Comparison of ENCODE assay signal across 12 cellular contexts in the genomic region with DNA sequence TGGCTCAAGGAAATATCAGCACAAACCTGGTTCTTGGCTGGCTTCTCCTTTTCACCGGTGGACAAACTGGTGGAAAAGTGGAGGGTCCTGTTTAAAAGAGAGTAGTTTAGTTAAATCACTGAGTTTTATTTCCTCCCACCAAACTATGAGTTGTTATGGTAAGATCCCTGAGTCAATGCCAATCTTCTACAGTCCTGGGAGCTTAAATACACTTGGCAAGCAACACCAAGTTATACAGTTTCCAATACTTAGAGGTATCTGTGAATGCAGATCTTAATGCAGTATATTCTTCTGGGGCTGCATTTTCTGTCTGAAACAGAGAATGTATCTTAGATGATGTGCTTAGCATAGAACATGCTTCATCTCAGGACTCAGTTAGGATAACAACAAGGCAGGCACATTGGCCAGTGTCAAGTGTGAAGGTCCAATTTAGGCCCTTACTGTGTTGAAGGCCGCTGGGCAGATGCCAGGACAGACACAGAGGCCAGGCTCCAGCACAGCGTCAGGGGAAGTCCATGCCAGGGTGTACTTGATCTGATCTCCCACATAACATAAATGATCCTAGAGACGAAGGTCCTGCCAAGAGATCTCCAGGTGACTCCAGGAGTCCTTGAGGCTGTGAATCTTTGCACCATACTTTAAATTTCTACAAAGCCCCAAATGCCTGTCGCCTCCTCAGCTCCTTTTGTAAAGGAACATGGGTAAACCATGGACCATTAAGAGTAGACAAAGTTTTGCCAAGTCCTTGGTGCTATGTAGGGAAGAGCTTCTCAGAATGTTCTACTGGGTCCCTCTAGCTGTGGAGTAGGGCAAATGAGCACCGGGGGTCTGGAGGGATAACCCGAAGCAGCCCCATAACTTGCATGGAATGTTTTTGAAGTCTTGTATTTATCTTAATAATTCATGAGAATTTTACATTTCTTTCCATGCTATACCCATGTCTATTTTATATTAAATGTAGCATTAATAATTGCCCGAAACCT.
DNase-seq lines count a peak whose midpoint lies in the region; ATAC-seq, FAIRE-seq and TF ChIP-seq lines count a peak whose summit lies in the region.
"Had no signal": no experiment of that assay in that cellular context is flagged by ENCODE, and none has a peak within 500 bp of the region (broad histone marks: within the 10 kb centered on the region; RNA-seq: fewer than 3 reads in every experiment).

No MANE protein-coding gene starts in this region.

- peaks cover 7% of the 10 kb centered on the region for H3K9me3 Mint-ChIP-seq in osteocyte (ENCODE audit: unreplicated experiment)
- H3K9me3 Mint-ChIP-seq in activated T-helper 2 cell treated with anti-CD3 and anti-CD28 coated beads, Interferon-gamma antibody, Interleukin-2, Interleukin-4, amounts not matched to agents 10 μg/mL and 5 μg/mL and 100 μg/mL, durations not matched to agents 14 hours and 24 hours and 36 hours = no peaks in the 10 kb centered on the region
- H3K9me3 Mint-ChIP-seq: activated CD4-positive, alpha-beta memory T cell treated with anti-CD3 and anti-CD28 coated beads for 36 hours had no signal

- H3K4me1 Mint-ChIP-seq in osteocyte (ENCODE audit: unreplicated experiment) = peaks cover 12% of the 10 kb centered on the region
- H3K4me1 Mint-ChIP-seq in activated T-helper 2 cell treated with anti-CD3 and anti-CD28 coated beads, Interferon-gamma antibody, Interleukin-2, Interleukin-4, amounts not matched to agents 10 μg/mL and 5 μg/mL and 100 μg/mL, durations not matched to agents 14 hours and 24 hours and 36 hours (ENCODE audit: low read depth) = no peaks in the 10 kb centered on the region

- in situ Hi-C loops in GM13977 (cut with MboI; ENCODE audit: low pct_unique_long_range_greater_than_20kb, low sequenced_read_pairs, unreplicated experiment) = no loop called here

- FAIRE-seq in urothelium cell line (lab: Jason Lieb, UNC) = no peak

- no peaks in the 10 kb centered on the region for H3K9me3 ChIP-seq in RWPE2 (ENCODE audit: severe bottlenecking)
- H3K9me3 ChIP-seq: gastrocnemius medialis had no signal

- ATAC-seq in RWPE2 (ENCODE audit: low read depth) = no peak
- ATAC-seq: gastrocnemius medialis had no signal

- H3K4me1 ChIP-seq in RWPE2 (ENCODE audit: insufficient read depth, poor library complexity, severe bottlenecking) = peaks cover 12% of the 10 kb centered on the region
- H3K4me1 ChIP-seq: gastrocnemius medialis had no signal

- H3K27ac ChIP-seq in RWPE2 (ENCODE audit: poor library complexity, severe bottlenecking) = no peak overlapping the region
- H3K27ac ChIP-seq: gastrocnemius medialis, SK-N-MC had no signal

- H3K4me3 Mint-ChIP-seq in osteocyte (ENCODE audit: unreplicated experiment) = no peak overlapping the region
- no peak overlapping the region for H3K4me3 Mint-ChIP-seq in activated T-helper 2 cell treated with anti-CD3 and anti-CD28 coated beads, Interferon-gamma antibody, Interleukin-2, Interleukin-4, amounts not matched to agents 10 μg/mL and 5 μg/mL and 100 μg/mL, durations not matched to agents 14 hours and 24 hours and 36 hours (ENCODE audit: low read depth)
- H3K4me3 Mint-ChIP-seq: activated CD4-positive, alpha-beta memory T cell treated with anti-CD3 and anti-CD28 coated beads for 36 hours had no signal

- intact Hi-C loops in activated T-helper 2 cell treated with anti-CD3 and anti-CD28 coated beads, Interferon-gamma antibody, Interleukin-2, Interleukin-4, amounts not matched to agents 10 μg/mL and 5 μg/mL and 100 μg/mL, durations not matched to agents 14 hours and 24 hours and 36 hours (cut with micrococcal nuclease) = no loop called here

- TF ChIP-seq CTCF in GM13977 (IDR thresholded peaks at IDR 0.05; ENCODE audit: extremely low read depth, insufficient read depth, missing control alignments) (peak; percentile 42), RWPE2 (IDR thresholded peaks at IDR 0.05; ENCODE audit: poor library complexity, severe bottlenecking) (peak; percentile 15), fibroblast of the aortic adventitia (IDR thresholded peaks at IDR 0.05; ENCODE audit: insufficient read depth, low read length) (peak; percentile 42), osteocyte (IDR thresholded peaks at IDR 0.05) (peak; percentile 39)

- no peaks in the 10 kb centered on the region for H3K36me3 ChIP-seq in RWPE2 (ENCODE audit: low read depth)
- H3K36me3 ChIP-seq: gastrocnemius medialis had no signal

- H3K36me3 Mint-ChIP-seq in osteocyte (ENCODE audit: unreplicated experiment) = no peaks in the 10 kb centered on the region
- H3K36me3 Mint-ChIP-seq in activated T-helper 2 cell treated with anti-CD3 and anti-CD28 coated beads, Interferon-gamma antibody, Interleukin-2, Interleukin-4, amounts not matched to agents 10 μg/mL and 5 μg/mL and 100 μg/mL, durations not matched to agents 14 hours and 24 hours and 36 hours (ENCODE audit: low read depth) = no peaks in the 10 kb centered on the region
- H3K36me3 Mint-ChIP-seq: activated CD4-positive, alpha-beta memory T cell treated with anti-CD3 and anti-CD28 coated beads for 36 hours had no signal

- DNase-seq in GM13977 (ENCODE audit: low spot score) = peak; percentile 30
- no peak for DNase-seq in RWPE2 (ENCODE audit: low spot score)
- peak; percentile 44 for DNase-seq in fibroblast of the aortic adventitia (ENCODE audit: low read depth)
- no peak for DNase-seq in osteocyte (ENCODE audit: extremely low spot score, unreplicated experiment)
- no peak for DNase-seq in SKM-1 treated with dmso at 0.1 percent for 144 hours (lab: John Stamatoyannopoulos, UW; ENCODE audit: unreplicated experiment)
- DNase-seq in activated T-helper 2 cell treated with anti-CD3 and anti-CD28 coated beads, Interferon-gamma antibody, Interleukin-2, Interleukin-4, amounts not matched to agents 10 μg/mL and 5 μg/mL and 100 μg/mL, durations not matched to agents 14 hours and 24 hours and 36 hours (ENCODE audit: low spot score) = no peak
- DNase-seq in urothelium cell line (ENCODE audit: low spot score) = no peak
- DNase-seq: activated CD4-positive, alpha-beta memory T cell treated with anti-CD3 and anti-CD28 coated beads for 36 hours; amniotic stem cell; DND-41; gastrocnemius medialis had no signal

- H3K4me3 ChIP-seq in RWPE2 (ENCODE audit: severe bottlenecking) (no peak overlapping the region), fibroblast of the aortic adventitia (ENCODE audit: low read depth, low read length) (no peak overlapping the region)
- H3K4me3 ChIP-seq: gastrocnemius medialis, SK-N-MC had no signal

- H3K27me3 Mint-ChIP-seq in osteocyte (ENCODE audit: unreplicated experiment) = no peaks in the 10 kb centered on the region
- H3K27me3 Mint-ChIP-seq in activated T-helper 2 cell treated with anti-CD3 and anti-CD28 coated beads, Interferon-gamma antibody, Interleukin-2, Interleukin-4, amounts not matched to agents 10 μg/mL and 5 μg/mL and 100 μg/mL, durations not matched to agents 14 hours and 24 hours and 36 hours (ENCODE audit: low read depth) = no peaks in the 10 kb centered on the region

- H3K27ac Mint-ChIP-seq in osteocyte (ENCODE audit: unreplicated experiment) = no peak overlapping the region
- no peak overlapping the region for H3K27ac Mint-ChIP-seq in activated T-helper 2 cell treated with anti-CD3 and anti-CD28 coated beads, Interferon-gamma antibody, Interleukin-2, Interleukin-4, amounts not matched to agents 10 μg/mL and 5 μg/mL and 100 μg/mL, durations not matched to agents 14 hours and 24 hours and 36 hours
- H3K27ac Mint-ChIP-seq: activated CD4-positive, alpha-beta memory T cell treated with anti-CD3 and anti-CD28 coated beads for 36 hours had no signal

- H3K27me3 ChIP-seq in RWPE2 (ENCODE audit: insufficient read depth, poor library complexity, severe bottlenecking) = no peaks in the 10 kb centered on the region
- H3K27me3 ChIP-seq: gastrocnemius medialis had no signal

Comparison
In these comparisons a context has a peak if more than half of its experiments do, and no peak if none do; other contexts are left out.
1. DNase-seq: peak in GM13977 (single experiment) and fibroblast of the aortic adventitia (single experiment); none in RWPE2 (single experiment), osteocyte (single experiment), SKM-1 treated with dmso at 0.1 percent for 144 hours (single experiment), activated T-helper 2 cell treated with anti-CD3 and anti-CD28 coated beads, Interferon-gamma antibody, Interleukin-2, Interleukin-4, amounts not matched to agents 10 μg/mL and 5 μg/mL and 100 μg/mL, durations not matched to agents 14 hours and 24 hours and 36 hours (single experiment) and urothelium cell line (single experiment).
2. Peak in every context shown above with its lines, with median percentiles within 50 percentile points of each other: CTCF ChIP-seq.